Comparison of ENCODE assay signal across 2 cellular contexts in genomic region chr13:79309690-79310089, GRCh38.
TF ChIP-seq lines count a peak whose summit lies in the region.

No MANE protein-coding gene starts in this region.

TF ChIP-seq in GM23338, 12 proteins besides CTCF, POLR2A, EP300 and RAD21 (continued from another document):
- TF ChIP-seq REST (IDR thresholded peaks at IDR 0.05; ENCODE audit: unreplicated experiment), result no peak
- TF ChIP-seq, protein P1, sequence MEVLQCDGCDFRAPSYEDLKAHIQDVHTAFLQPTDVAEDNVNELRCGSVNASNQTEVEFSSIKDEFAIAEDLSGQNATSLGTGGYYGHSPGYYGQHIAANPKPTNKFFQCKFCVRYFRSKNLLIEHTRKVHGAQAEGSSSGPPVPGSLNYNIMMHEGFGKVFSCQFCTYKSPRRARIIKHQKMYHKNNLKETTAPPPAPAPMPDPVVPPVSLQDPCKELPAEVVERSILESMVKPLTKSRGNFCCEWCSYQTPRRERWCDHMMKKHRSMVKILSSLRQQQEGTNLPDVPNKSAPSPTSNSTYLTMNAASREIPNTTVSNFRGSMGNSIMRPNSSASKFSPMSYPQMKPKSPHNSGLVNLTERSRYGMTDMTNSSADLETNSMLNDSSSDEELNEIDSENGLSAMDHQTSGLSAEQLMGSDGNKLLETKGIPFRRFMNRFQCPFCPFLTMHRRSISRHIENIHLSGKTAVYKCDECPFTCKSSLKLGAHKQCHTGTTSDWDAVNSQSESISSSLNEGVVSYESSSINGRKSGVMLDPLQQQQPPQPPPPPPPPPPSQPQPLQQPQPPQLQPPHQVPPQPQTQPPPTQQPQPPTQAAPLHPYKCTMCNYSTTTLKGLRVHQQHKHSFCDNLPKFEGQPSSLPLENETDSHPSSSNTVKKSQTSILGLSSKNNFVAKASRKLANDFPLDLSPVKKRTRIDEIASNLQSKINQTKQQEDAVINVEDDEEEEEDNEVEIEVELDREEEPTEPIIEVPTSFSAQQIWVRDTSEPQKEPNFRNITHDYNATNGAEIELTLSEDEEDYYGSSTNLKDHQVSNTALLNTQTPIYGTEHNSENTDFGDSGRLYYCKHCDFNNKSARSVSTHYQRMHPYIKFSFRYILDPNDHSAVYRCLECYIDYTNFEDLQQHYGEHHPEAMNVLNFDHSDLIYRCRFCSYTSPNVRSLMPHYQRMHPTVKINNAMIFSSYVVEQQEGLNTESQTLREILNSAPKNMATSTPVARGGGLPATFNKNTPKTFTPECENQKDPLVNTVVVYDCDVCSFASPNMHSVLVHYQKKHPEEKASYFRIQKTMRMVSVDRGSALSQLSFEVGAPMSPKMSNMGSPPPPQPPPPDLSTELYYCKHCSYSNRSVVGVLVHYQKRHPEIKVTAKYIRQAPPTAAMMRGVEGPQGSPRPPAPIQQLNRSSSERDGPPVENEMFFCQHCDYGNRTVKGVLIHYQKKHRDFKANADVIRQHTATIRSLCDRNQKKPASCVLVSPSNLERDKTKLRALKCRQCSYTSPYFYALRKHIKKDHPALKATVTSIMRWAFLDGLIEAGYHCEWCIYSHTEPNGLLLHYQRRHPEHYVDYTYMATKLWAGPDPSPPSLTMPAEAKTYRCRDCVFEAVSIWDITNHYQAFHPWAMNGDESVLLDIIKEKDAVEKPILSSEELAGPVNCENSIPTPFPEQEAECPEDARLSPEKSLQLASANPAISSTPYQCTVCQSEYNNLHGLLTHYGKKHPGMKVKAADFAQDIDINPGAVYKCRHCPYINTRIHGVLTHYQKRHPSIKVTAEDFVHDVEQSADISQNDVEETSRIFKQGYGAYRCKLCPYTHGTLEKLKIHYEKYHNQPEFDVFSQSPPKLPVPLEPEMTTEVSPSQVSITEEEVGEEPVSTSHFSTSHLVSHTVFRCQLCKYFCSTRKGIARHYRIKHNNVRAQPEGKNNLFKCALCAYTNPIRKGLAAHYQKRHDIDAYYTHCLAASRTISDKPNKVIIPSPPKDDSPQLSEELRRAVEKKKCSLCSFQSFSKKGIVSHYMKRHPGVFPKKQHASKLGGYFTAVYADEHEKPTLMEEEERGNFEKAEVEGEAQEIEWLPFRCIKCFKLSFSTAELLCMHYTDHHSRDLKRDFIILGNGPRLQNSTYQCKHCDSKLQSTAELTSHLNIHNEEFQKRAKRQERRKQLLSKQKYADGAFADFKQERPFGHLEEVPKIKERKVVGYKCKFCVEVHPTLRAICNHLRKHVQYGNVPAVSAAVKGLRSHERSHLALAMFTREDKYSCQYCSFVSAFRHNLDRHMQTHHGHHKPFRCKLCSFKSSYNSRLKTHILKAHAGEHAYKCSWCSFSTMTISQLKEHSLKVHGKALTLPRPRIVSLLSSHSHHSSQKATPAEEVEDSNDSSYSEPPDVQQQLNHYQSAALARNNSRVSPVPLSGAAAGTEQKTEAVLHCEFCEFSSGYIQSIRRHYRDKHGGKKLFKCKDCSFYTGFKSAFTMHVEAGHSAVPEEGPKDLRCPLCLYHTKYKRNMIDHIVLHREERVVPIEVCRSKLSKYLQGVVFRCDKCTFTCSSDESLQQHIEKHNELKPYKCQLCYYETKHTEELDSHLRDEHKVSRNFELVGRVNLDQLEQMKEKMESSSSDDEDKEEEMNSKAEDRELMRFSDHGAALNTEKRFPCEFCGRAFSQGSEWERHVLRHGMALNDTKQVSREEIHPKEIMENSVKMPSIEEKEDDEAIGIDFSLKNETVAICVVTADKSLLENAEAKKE (CRISPR knock-in tag; IDR thresholded peaks at IDR 0.05), result no peak
- TF ChIP-seq NANOG (IDR thresholded peaks at IDR 0.05; ENCODE audit: borderline replicate concordance), result no peak
- TF ChIP-seq EZH2 (IDR thresholded peaks at IDR 0.05; ENCODE audit: low read depth, unreplicated experiment), result no peak
- no peak for TF ChIP-seq POLR2AphosphoS5 (IDR thresholded peaks at IDR 0.05; ENCODE audit: low read depth)
- no peak for TF ChIP-seq EZH2phosphoT487 (IDR thresholded peaks at IDR 0.05; ENCODE audit: unreplicated experiment)
- no peak for TF ChIP-seq STAT1 (IDR thresholded peaks at IDR 0.05; ENCODE audit: unreplicated experiment)
- TF ChIP-seq CREB1 (CRISPR knock-in tag; IDR thresholded peaks at IDR 0.05; ENCODE audit: low read depth), result no peak
- no peak for TF ChIP-seq ZNF331 (CRISPR knock-in tag; IDR thresholded peaks at IDR 0.05; ENCODE audit: low read depth)
- TF ChIP-seq ZNF114 (CRISPR knock-in tag; IDR thresholded peaks at IDR 0.05), result no peak
- TF ChIP-seq JUNB (IDR thresholded peaks at IDR 0.05; ENCODE audit: unreplicated experiment), result no peak

TF ChIP-seq in WTC11, 78 proteins besides CTCF, POLR2A, EP300 and RAD21 (continued from another document):
- TF ChIP-seq ATF6 (CRISPR knock-in tag; IDR thresholded peaks at IDR 0.05) (no peak), NR3C1 (CRISPR knock-in tag; conservative IDR thresholded peaks at IDR 0.05; ENCODE audit: low read depth) (no peak), TEAD4 (CRISPR knock-in tag; IDR thresholded peaks at IDR 0.05) (no peak), ZNF396 (CRISPR knock-in tag; IDR thresholded peaks at IDR 0.05; ENCODE audit: borderline replicate concordance) (no peak), E2F5 (CRISPR knock-in tag; IDR thresholded peaks at IDR 0.05) (no peak), ZNF263 (CRISPR knock-in tag; IDR thresholded peaks at IDR 0.05; ENCODE audit: low read depth) (no peak), GABPB1 (CRISPR knock-in tag; IDR thresholded peaks at IDR 0.05) (no peak), MLX (CRISPR knock-in tag; IDR thresholded peaks at IDR 0.05) (no peak), ZNF317 (CRISPR knock-in tag; IDR thresholded peaks at IDR 0.05; ENCODE audit: borderline replicate concordance, low read depth) (no peak), ETV6 (CRISPR knock-in tag; IDR thresholded peaks at IDR 0.05) (no peak), ZNF121 (CRISPR knock-in tag; IDR thresholded peaks at IDR 0.05) (no peak)
